Comparison of ENCODE assay signal across 9 cellular contexts in the genomic region with DNA sequence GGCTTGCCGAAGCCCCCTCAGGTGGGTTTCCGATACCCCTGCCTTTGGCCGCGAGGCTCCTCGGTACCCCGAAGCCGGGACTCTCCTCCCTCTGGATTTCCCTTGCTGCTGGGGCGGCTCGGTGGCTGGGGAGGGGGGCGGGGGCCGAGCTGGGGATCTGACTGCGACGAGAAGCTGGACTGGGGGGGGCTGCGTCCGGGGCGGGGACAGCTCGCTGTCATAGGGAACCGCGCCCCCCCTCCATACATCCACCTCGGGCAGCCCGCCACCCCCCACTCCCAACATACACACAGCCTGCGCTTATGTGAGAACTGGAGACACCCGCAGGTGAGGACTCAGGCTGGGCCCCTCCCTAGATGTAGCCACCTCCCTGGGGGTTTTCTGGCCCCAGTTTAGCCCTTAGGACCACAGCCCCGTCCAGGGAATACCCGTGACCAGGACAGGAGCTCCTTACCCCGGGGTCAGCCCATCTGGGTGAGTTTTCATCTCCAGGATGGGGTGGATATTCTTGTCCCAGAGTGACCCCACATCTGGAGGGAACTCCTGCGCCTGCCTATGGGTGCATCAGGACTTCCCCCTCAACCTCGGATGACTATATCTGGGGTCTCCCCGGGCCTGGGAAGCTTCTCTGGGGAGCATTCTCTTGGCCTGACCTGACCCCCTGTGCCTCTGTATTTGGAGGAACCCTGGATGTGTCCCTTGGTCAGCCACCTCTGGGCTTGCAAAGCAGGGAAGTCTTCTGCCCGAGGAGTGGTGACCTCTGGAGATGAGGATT. TPM values are rescaled to one million over a fixed set of nuclear protein-coding genes. Genes with fewer than 3 reads are reported as not detected.
DNase-seq lines count a peak whose midpoint lies in the region; ATAC-seq and TF ChIP-seq lines count a peak whose summit lies in the region.
"Had no signal": no experiment of that assay in that cellular context is flagged by ENCODE, and none has a peak within 500 bp of the region (broad histone marks: within the 10 kb centered on the region; RNA-seq: fewer than 3 reads in every experiment).

No MANE protein-coding gene starts in this region.

- no peaks in the 10 kb centered on the region for H3K27me3 ChIP-seq in right atrium auricular region
- H3K27me3 ChIP-seq in uterus: no peaks in the 10 kb centered on the region

- DNase-seq in right atrium auricular region (ENCODE audit: low spot score) (no peak), Right ventricle myocardium inferior (ENCODE audit: missing footprints) (no peak), memory B cell (ENCODE audit: low spot score in 2 of 2) (no peak), uterus (no peak), immature natural killer cell (no peak), DMS 273 (lab: John Stamatoyannopoulos, UW; ENCODE audit: unreplicated experiment) (no peak)
- DNase-seq: NCI-H2107 had no signal

- H3K36me3 ChIP-seq in right atrium auricular region: no peaks in the 10 kb centered on the region
- no peaks in the 10 kb centered on the region for H3K36me3 ChIP-seq in uterus

- no peak for TF ChIP-seq POLR2A in uterus (IDR thresholded peaks at IDR 0.05)

- H3K4me3 Mint-ChIP-seq in memory B cell (peak overlapping the region; percentile 51), immature natural killer cell (peak overlapping the region in 2 of 5 donors; percentile 9 to 35)

- no peak for TF ChIP-seq CTCF in right atrium auricular region (IDR thresholded peaks at IDR 0.05)
- TF ChIP-seq CTCF in uterus (IDR thresholded peaks at IDR 0.05): no peak

- H3K27ac ChIP-seq in right atrium auricular region (no peak overlapping the region), angular gyrus (ENCODE audit: low read depth, low read length) (peak overlapping the region; percentile 13), uterus (no peak overlapping the region)

- no peak for ATAC-seq in Right ventricle myocardium inferior
- ATAC-seq in memory B cell (ENCODE audit: low read depth): no peak
- ATAC-seq in HG02623 (IDR thresholded peaks at IDR 0.05; ENCODE audit: unreplicated experiment): no peak

- H3K4me1 Mint-ChIP-seq in memory B cell (peaks cover 15% of the 10 kb centered on the region), immature natural killer cell (peaks cover 17 to 19% of the 10 kb centered on the region in 2 donors)

- H3K9me3 ChIP-seq in right atrium auricular region (no peaks in the 10 kb centered on the region), uterus (no peaks in the 10 kb centered on the region)

- no peaks in the 10 kb centered on the region for H3K36me3 Mint-ChIP-seq in memory B cell
- no peaks in the 10 kb centered on the region for H3K36me3 Mint-ChIP-seq in immature natural killer cell

- intact Hi-C loops in Right ventricle myocardium inferior (cut with DNase I) (loop anchor here (2.0 kb wide), 2 partner anchors 83 to 191 kb away; no protein-coding TSS in a partner anchor), uterus (cut with DNase I; ENCODE audit: low total_unique reads) (no loop called here)

- H3K4me1 ChIP-seq in right atrium auricular region (peaks cover 0 to 24% of the 10 kb centered on the region in 2 donors), uterus (peaks cover 0 to 6% of the 10 kb centered on the region in 2 donors)

- H3K9me3 Mint-ChIP-seq in memory B cell: no peaks in the 10 kb centered on the region
- H3K9me3 Mint-ChIP-seq in immature natural killer cell: no peaks in the 10 kb centered on the region

- H3K27me3 Mint-ChIP-seq in memory B cell: peaks cover 31% of the 10 kb centered on the region
- H3K27me3 Mint-ChIP-seq in immature natural killer cell (ENCODE audit: low read depth in 3 of 3): peaks cover 6 to 28% (median 9%) of the 10 kb centered on the region in 3 donors

- peak overlapping the region; percentile 41 to 66 for H3K4me3 ChIP-seq in right atrium auricular region
- H3K4me3 ChIP-seq in uterus: peak overlapping the region; percentile 34 to 69

- H3K27ac Mint-ChIP-seq in memory B cell (no peak overlapping the region), immature natural killer cell (no peak overlapping the region)

RNA-seq across cellular contexts. Expression of gene ASIC1, which starts 0.7 kb away (rescaled TPM):
- total RNA-seq in right atrium auricular region: 1 to 10 TPM in 1 of 2 donors, under 1 TPM in 1; 0.24 to 1.4 TPM
- 2.2 TPM for total RNA-seq in Right ventricle myocardium inferior
- total RNA-seq in uterus: 1 to 10 TPM in 2 of 4 donors, not detected in 2; 3.5 to 5.6 TPM
- not detected for polyA plus RNA-seq in immature natural killer cell

RNA-seq across cellular contexts. Expression of gene SMARCD1, which starts 27.1 kb away (rescaled TPM):
- total RNA-seq in right atrium auricular region (10 to 100 TPM; 29.6 to 35.5 TPM), Right ventricle myocardium inferior (20.1 TPM), uterus (10 to 100 TPM in 3 of 4 donors, 1 to 10 TPM in 1; 4.1 to 54.6 (median 39.6) TPM)
- polyA plus RNA-seq in immature natural killer cell: 10 to 100 TPM; 14.2 to 22.4 (median 15.5) TPM

RNA-seq across cellular contexts. Expression of gene RACGAP1, which starts 32.8 kb away (rescaled TPM):
- total RNA-seq in right atrium auricular region: 1 to 10 TPM; 2.6 to 3.3 TPM
- 7.3 TPM for total RNA-seq in Right ventricle myocardium inferior
- 10 to 100 TPM in 1 of 4 donors, 1 to 10 TPM in 3; 8.5 to 57.8 (median 9.3) TPM for total RNA-seq in uterus
- 10 to 100 TPM; 11.6 to 20.9 (median 12.4) TPM for polyA plus RNA-seq in immature natural killer cell

RNA-seq across cellular contexts. Expression of gene GPD1, which starts 45.7 kb away (rescaled TPM):
- total RNA-seq in right atrium auricular region (10 to 100 TPM in 1 of 2 donors, 1 to 10 TPM in 1; 8.8 to 38.7 TPM), Right ventricle myocardium inferior (51.1 TPM), uterus (not detected)
- polyA plus RNA-seq in immature natural killer cell: under 1 TPM in 1 of 3 donors, not detected in 2; 0.07 TPM

RNA-seq across cellular contexts. Expression of gene COX14, which starts 54.0 kb away (rescaled TPM):
- total RNA-seq in right atrium auricular region (100 to 1,000 TPM; 139 to 181 TPM), Right ventricle myocardium inferior (234 TPM), uterus (100 to 1,000 TPM in 1 of 4 donors, 10 to 100 TPM in 3; 14.3 to 121 (median 45.4) TPM)
- 100 to 1,000 TPM; 191 to 270 (median 256) TPM for polyA plus RNA-seq in immature natural killer cell
